Comparison of ENCODE assay signal across 17 cellular contexts in the genomic region with DNA sequence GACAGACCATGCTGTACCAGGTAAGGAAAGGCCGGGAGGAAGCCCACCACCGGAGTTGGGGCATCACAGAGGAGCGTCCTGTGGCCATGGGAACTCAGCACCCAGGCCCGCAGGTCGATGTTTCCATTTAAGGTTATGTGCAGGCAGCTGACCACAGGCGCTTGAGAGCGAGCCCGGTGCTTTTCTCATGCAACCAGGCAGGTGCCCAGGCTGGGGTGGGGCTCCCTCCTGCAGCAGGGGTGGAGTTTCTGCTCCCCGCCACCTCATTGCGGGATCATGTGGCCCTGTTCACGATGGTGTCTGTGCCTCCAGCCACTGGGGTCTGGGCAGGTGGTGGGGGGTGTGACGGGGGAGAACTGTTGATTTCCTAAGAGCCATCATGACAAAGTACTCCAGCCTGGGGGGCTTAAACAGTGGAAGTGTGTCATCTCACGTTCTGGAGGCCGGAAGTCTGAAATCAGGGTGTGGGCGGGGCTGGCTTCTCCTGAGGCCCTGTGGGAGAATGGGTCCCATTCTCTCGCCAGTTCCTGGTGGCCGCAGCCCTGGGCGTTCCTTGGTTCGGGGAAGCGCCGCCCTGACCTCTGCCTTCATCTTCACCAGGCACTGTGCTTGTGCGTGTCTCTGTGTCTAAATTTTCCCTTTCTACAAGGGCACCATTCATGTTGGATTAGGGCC.
"Had no signal": no experiment of that assay in that cellular context is flagged by ENCODE, and none has a peak within 500 bp of the region (broad histone marks: within the 10 kb centered on the region; RNA-seq: fewer than 3 reads in every experiment).

No MANE protein-coding gene starts in this region.

- H3K27ac ChIP-seq: brain microvascular endothelial cell, gastroesophageal sphincter, heart right ventricle, tibial artery had no signal

- H3K9me3 ChIP-seq: tibial artery had no signal

- H3K4me1 ChIP-seq: gastroesophageal sphincter, heart right ventricle, tibial artery had no signal

- H3K36me3 Mint-ChIP-seq: activated naive CD8-positive, alpha-beta T cell treated with anti-CD3 and anti-CD28 coated beads, Interleukin-2, amount 10 ng/mL, durations not matched to agents 7 days and 5 days; stimulated activated memory B cell treated with anti-CD40 and anti-IgM and Interleukin-4, amounts not matched to agents 10 μg/mL and 1 μg/mL and 100 μg/mL, for 72 hours had no signal

- H3K4me3 Mint-ChIP-seq: activated CD4-positive, alpha-beta T cell treated with anti-CD3 and anti-CD28 coated beads, Interleukin-2, amount 10 ng/mL, durations not matched to agents 7 days and 5 days; activated naive CD8-positive, alpha-beta T cell treated with anti-CD3 and anti-CD28 coated beads, Interleukin-2, amount 10 ng/mL, durations not matched to agents 7 days and 5 days; nephron; stimulated activated memory B cell treated with anti-CD40 and anti-IgM and Interleukin-4, amounts not matched to agents 10 μg/mL and 1 μg/mL and 100 μg/mL, for 72 hours had no signal

- DNase-seq: activated CD4-positive, alpha-beta T cell treated with anti-CD3 and anti-CD28 coated beads, Interleukin-2, amount 10 ng/mL, durations not matched to agents 7 days and 5 days; activated CD4-positive, CD25-positive, alpha-beta regulatory T cell; activated CD8-positive, alpha-beta memory T cell treated with anti-CD3 and anti-CD28 coated beads for 24 hours; activated naive CD4-positive, alpha-beta T cell; activated naive CD8-positive, alpha-beta T cell treated with anti-CD3 and anti-CD28 coated beads, Interleukin-2, amount 10 ng/mL, durations not matched to agents 7 days and 5 days; anterior cingulate cortex; brain microvascular endothelial cell; dermis blood vessel endothelial cell; erythroblast; heart right ventricle; kidney glomerular epithelial cell; mesendoderm; T-helper 2 cell; tibial artery had no signal

- H3K4me1 Mint-ChIP-seq: activated CD4-positive, alpha-beta T cell treated with anti-CD3 and anti-CD28 coated beads, Interleukin-2, amount 10 ng/mL, durations not matched to agents 7 days and 5 days; activated naive CD8-positive, alpha-beta T cell treated with anti-CD3 and anti-CD28 coated beads, Interleukin-2, amount 10 ng/mL, durations not matched to agents 7 days and 5 days; nephron; stimulated activated memory B cell treated with anti-CD40 and anti-IgM and Interleukin-4, amounts not matched to agents 10 μg/mL and 1 μg/mL and 100 μg/mL, for 72 hours had no signal

- H3K4me3 ChIP-seq: gastroesophageal sphincter, heart right ventricle, tibial artery had no signal

- H3K27me3 Mint-ChIP-seq: activated CD4-positive, alpha-beta T cell treated with anti-CD3 and anti-CD28 coated beads, Interleukin-2, amount 10 ng/mL, durations not matched to agents 7 days and 5 days; activated naive CD8-positive, alpha-beta T cell treated with anti-CD3 and anti-CD28 coated beads, Interleukin-2, amount 10 ng/mL, durations not matched to agents 7 days and 5 days; stimulated activated memory B cell treated with anti-CD40 and anti-IgM and Interleukin-4, amounts not matched to agents 10 μg/mL and 1 μg/mL and 100 μg/mL, for 72 hours had no signal

- H3K36me3 ChIP-seq: brain microvascular endothelial cell, gastroesophageal sphincter, heart right ventricle, tibial artery had no signal

- ATAC-seq: gastroesophageal sphincter; heart right ventricle; stimulated activated memory B cell treated with anti-CD40 and anti-IgM and Interleukin-4, amounts not matched to agents 10 μg/mL and 1 μg/mL and 100 μg/mL, for 72 hours had no signal

- H3K27ac Mint-ChIP-seq: activated CD4-positive, alpha-beta T cell treated with anti-CD3 and anti-CD28 coated beads, Interleukin-2, amount 10 ng/mL, durations not matched to agents 7 days and 5 days; activated naive CD8-positive, alpha-beta T cell treated with anti-CD3 and anti-CD28 coated beads, Interleukin-2, amount 10 ng/mL, durations not matched to agents 7 days and 5 days; nephron; stimulated activated memory B cell treated with anti-CD40 and anti-IgM and Interleukin-4, amounts not matched to agents 10 μg/mL and 1 μg/mL and 100 μg/mL, for 72 hours had no signal
